In genomic region chr11:35276396-35276795, GRCh38 we compare ENCODE assay signal across 10 cellular contexts.
A peak's percentile ranks its signal among the peaks of the same experiment; 100 is the strongest.
DNase-seq lines count a peak whose midpoint lies in the region; ATAC-seq and TF ChIP-seq lines count a peak whose summit lies in the region.
"Had no signal": no experiment of that assay in that cellular context is flagged by ENCODE, and none has a peak within 500 bp of the region (broad histone marks: within the 10 kb centered on the region; RNA-seq: fewer than 3 reads in every experiment).

No MANE protein-coding gene starts in this region.

- TF ChIP-seq EP300 in Ishikawa (IDR thresholded peaks at IDR 0.05; ENCODE audit: borderline replicate concordance), result no peak

- no peak overlapping the region for H2AFZ ChIP-seq in mammary epithelial cell (ENCODE audit: low read depth, low read length)

- peak overlapping the region; percentile 12 for H3K4me2 ChIP-seq in mammary epithelial cell (ENCODE audit: insufficient read depth, low read depth, low read length)

- CTCF ChIA-PET in mammary epithelial cell (lab: Charles Lee; ENCODE audit: low non-redundant PET), result no interaction called here

- no peaks in the 10 kb centered on the region for H3K36me3 ChIP-seq in mammary epithelial cell (ENCODE audit: insufficient read depth, low read length)

- no peak for TF ChIP-seq RAD21 in Ishikawa (IDR thresholded peaks at IDR 0.05; ENCODE audit: low read depth)

- H3K27ac ChIP-seq in mammary epithelial cell (ENCODE audit: insufficient read depth, low read depth, low read length), result peak overlapping the region; percentile 87

- no peaks in the 10 kb centered on the region for H3K79me2 ChIP-seq in mammary epithelial cell (ENCODE audit: insufficient read depth, low read length)

- H4K20me1 ChIP-seq in mammary epithelial cell (ENCODE audit: insufficient read depth, low read length), result no peaks in the 10 kb centered on the region

- no peak for TF ChIP-seq CTCF in mammary epithelial cell (conservative IDR thresholded peaks at IDR 0.05 in 1 of 2, IDR thresholded peaks at IDR 0.05 in 1 of 2; ENCODE audit: extremely low read depth in 1 of 2, insufficient read depth in 1 of 2, low read depth in 1 of 2, low read length in 2 of 2)

- intact Hi-C loops in mammary epithelial cell (cut with micrococcal nuclease), result no loop called here

- H3K4me1 ChIP-seq in mammary epithelial cell (ENCODE audit: insufficient read depth, low read length), result peaks cover 21% of the 10 kb centered on the region

- 8% methylated on average over 1 of the region's 1 CpG for WGBS in mammary epithelial cell (ENCODE audit: low coverage, missing lambda C conversion rate)

- ATAC-seq in HG03439 (IDR thresholded peaks at IDR 0.05; ENCODE audit: unreplicated experiment), result no peak
- ATAC-seq in GM18519 (IDR thresholded peaks at IDR 0.05; ENCODE audit: low FRiP score, unreplicated experiment), result no peak
- ATAC-seq in HG03342 (IDR thresholded peaks at IDR 0.05; ENCODE audit: unreplicated experiment), result no peak
- ATAC-seq: Panc1 had no signal

- in situ Hi-C loops in mammary epithelial cell (cut with MboI; ENCODE audit: low sequenced_read_pairs in 2 of 2), result no loop called here

- DNase-seq in AG08396 (ENCODE audit: low spot score) (peak; percentile 18), mammary epithelial cell (peak; percentile 98), middle frontal gyrus (ENCODE audit: extremely low spot score, low spot score) (peak; percentile 5), NCI-H524 treated with DMSO at 0.1 percent for 48 hours (lab: John Stamatoyannopoulos, UW) (no peak)
- DNase-seq: left cardiac atrium had no signal

- BruUV-seq in mammary epithelial cell (replicated peaks; lab: Mats Ljungman, UMichigan), result no TSS peak

- no peak overlapping the region for H3K4me3 ChIP-seq in mammary epithelial cell (replicated peaks in 1 of 3; ENCODE audit: insufficient read depth in 1 of 3, low read depth in 2 of 3, low read length in 3 of 3)

- H3K9me3 ChIP-seq in mammary epithelial cell (replicated peaks; ENCODE audit: insufficient read depth, low read length), result no peaks in the 10 kb centered on the region

- peak overlapping the region; percentile 40 for H3K9ac ChIP-seq in mammary epithelial cell (ENCODE audit: insufficient read depth, low read length)

- dilution Hi-C loops in mammary epithelial cell (cut with HindIII; ENCODE audit: low sequenced_read_pairs), result no loop called here

- H3K27me3 ChIP-seq in mammary epithelial cell (ENCODE audit: insufficient read depth, low read length), result no peaks in the 10 kb centered on the region

TF ChIP-seq in Ishikawa, 13 proteins besides CTCF, POLR2A, EP300 and RAD21:
- no peak for TF ChIP-seq ZBTB7A (IDR thresholded peaks at IDR 0.05; ENCODE audit: low read depth)
- no peak for TF ChIP-seq REST (IDR thresholded peaks at IDR 0.05; ENCODE audit: low read depth)
- peak; percentile 20; the same call in 1 of the 2 replicates for TF ChIP-seq MAX (IDR thresholded peaks at IDR 0.05)
- no peak; the same call in 1 of the 2 replicates for TF ChIP-seq NFIC (IDR thresholded peaks at IDR 0.05)
- no peak for TF ChIP-seq CEBPB (IDR thresholded peaks at IDR 0.05)
